In the genomic region with DNA sequence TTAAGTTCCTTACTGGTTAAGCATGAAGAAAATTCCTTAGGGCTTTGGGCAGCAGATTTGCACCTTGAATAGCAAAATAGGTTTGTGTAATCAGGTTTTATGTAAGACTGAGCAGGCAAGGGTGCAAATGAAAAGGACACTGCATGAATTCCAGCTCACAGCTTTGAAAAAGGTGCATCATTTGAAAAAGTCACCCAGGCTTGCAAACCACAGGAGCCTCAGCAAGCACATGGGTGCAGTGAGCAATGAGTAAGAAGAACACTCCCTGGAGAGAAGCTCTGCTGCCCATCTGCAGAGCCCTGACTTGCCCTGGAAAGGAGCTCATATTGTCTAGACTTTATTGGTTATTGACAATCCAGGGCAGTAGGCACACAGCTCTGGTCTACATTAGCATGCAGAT, we compare ENCODE assay signal across 16 cellular contexts.
"Had no signal": no experiment of that assay in that cellular context is flagged by ENCODE, and none has a peak within 500 bp of the region (broad histone marks: within the 10 kb centered on the region; RNA-seq: fewer than 3 reads in every experiment).

No MANE protein-coding gene starts in this region.

- H3K9me3 ChIP-seq: esophagus muscularis mucosa, lower lobe of right lung, pancreas, sigmoid colon, thoracic aorta had no signal

- H3K4me3 ChIP-seq: cardiac muscle cell, esophagus muscularis mucosa, lower lobe of right lung, pancreas, sigmoid colon, thoracic aorta had no signal

- ATAC-seq: activated CD4-positive, CD25-positive, alpha-beta regulatory T cell treated with anti-CD3 and anti-CD28 coated beads, Interleukin-2, amount 50 U/mL, for 24 hours; left colon; lower lobe of right lung; pancreas had no signal

- H3K36me3 ChIP-seq: cardiac muscle cell, esophagus muscularis mucosa, lower lobe of right lung, pancreas, sigmoid colon, thoracic aorta had no signal

- H3K27me3 ChIP-seq: cardiac muscle cell, esophagus muscularis mucosa, pancreas, sigmoid colon had no signal

- H3K27ac ChIP-seq: cardiac muscle cell, esophagus muscularis mucosa, lower lobe of right lung, pancreas, sigmoid colon had no signal

- DNase-seq: activated effector memory CD4-positive, alpha-beta T cell treated with Interleukin-2 at 50 U/mL for 16 hours; activated naive CD4-positive, alpha-beta T cell treated with anti-CD3 and anti-CD28 coated beads, Interleukin-2, amount 50 U/mL, for 16 hours; activated T-cell treated with anti-CD3 and anti-CD28 coated beads, Interleukin-2, amount 50 U/mL, for 1 hour; foreskin melanocyte; head of caudate nucleus; left colon; lower lobe of right lung; pancreas; sigmoid colon; stimulated activated CD4-positive, alpha-beta T cell treated with anti-CD3 and anti-CD28 coated beads, Interleukin-2, amount 100 ng/mL, for 24 hours; T-helper 1 cell; T1000 had no signal

- H3K4me1 ChIP-seq: lower lobe of right lung, pancreas had no signal
